ENCODE assay signal across 8 cellular contexts in the genomic region with DNA sequence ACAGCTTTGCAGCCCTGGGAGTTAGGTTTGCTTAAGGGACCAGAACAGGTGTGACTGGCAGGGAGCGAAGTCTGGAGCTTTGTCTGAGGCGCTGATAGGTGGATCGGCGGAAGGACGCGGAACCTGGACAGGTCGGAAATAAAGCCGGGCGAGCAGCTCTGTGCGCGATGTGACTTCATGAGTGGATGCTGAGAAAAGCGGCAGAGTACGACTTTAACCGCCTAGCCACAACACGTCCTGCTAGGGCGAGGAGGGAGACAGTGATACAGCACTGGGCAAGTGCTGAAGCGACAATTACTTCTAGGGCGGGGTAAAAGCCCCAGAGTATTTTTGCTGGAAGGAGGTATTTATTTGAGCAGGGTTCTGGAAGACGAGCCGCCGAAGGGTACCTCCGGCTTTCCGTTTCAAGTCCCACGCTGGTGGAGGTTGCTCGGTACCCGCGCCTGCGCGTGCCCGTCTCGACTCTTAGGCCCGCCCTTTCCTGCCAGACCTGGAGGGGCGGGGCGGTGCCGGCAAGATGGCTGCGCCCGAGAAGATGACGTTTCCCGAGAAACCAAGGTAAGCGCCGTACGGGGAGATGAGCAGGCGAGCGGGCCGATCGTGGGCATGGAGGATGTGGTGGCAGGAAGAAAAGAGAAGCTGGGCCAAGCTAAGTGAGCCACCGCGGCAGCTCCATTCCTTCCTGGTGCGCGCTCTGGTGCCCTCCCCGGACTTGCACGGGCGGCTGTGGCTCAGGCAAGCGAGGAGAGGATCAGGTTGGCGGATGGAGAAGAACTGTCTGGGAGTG. TPM values are rescaled to one million over a fixed set of nuclear protein-coding genes. Genes with fewer than 3 reads are reported as not detected.
DNase-seq lines count a peak whose midpoint lies in the region; ATAC-seq and TF ChIP-seq lines count a peak whose summit lies in the region.

Gene ZRSR2 (plus strand): TSS at position 506 of the 787 bp plus-strand sequence. CDS start 12 bp downstream, at position 518.

- ATAC-seq in GM21786 (IDR thresholded peaks at IDR 0.05; ENCODE audit: unreplicated experiment), result peak; percentile 92
- ATAC-seq in stimulated activated naive CD8-positive, alpha-beta T cell treated with anti-CD3 and anti-CD28 coated beads, Interleukin-15, Interleukin-2, amounts not matched to agents 100 U/mL and 50 U/mL, for 24 hours, result peak; percentile 94

- peaks cover 9% of the 10 kb centered on the region for H3K4me1 Mint-ChIP-seq in nephron progenitor cell

- peak; percentile 83 for DNase-seq in Daoy (ENCODE audit: low read depth)
- DNase-seq in KG1 (lab: John Stamatoyannopoulos, UW), result peak; percentile 27
- peak; percentile 88 for DNase-seq in RKO (ENCODE audit: low spot score)
- peak; percentile 89 for DNase-seq in activated T-helper 1 cell treated with Interleukin-2 at 50 U/mL for 16 hours (ENCODE audit: low read depth)
- DNase-seq in fibroblast of peridontal ligament (ENCODE audit: extremely low read depth), result peak; percentile 57
- peak; percentile 91 for DNase-seq in nephron progenitor cell
- peak; percentile 83 for DNase-seq in stimulated activated naive CD8-positive, alpha-beta T cell treated with anti-CD3 and anti-CD28 coated beads, Interleukin-15, Interleukin-2, amounts not matched to agents 100 U/mL and 50 U/mL, for 24 hours

- peaks cover 2% of the 10 kb centered on the region for H3K27me3 Mint-ChIP-seq in nephron progenitor cell (ENCODE audit: low read depth, poor library complexity)

- H3K27ac Mint-ChIP-seq in nephron progenitor cell, result no peak within 1 kb of the TSS

- H3K4me3 Mint-ChIP-seq in nephron progenitor cell, result no peak within 1 kb of the TSS

- no peak for TF ChIP-seq CTCF in nephron progenitor cell (IDR thresholded peaks at IDR 0.05)

- no peaks in the 10 kb centered on the region for H3K9me3 Mint-ChIP-seq in nephron progenitor cell

- H3K36me3 Mint-ChIP-seq in nephron progenitor cell (ENCODE audit: low read depth), result peaks cover 17% of the 10 kb centered on the region

RNA-seq across cellular contexts. Expression of gene ZRSR2, which starts in this region (rescaled TPM):
- 3.1 and 6.0 TPM in 2 replicates for total RNA-seq in Daoy (2014; rRNA removed; shearing (Covaris generic))

Comparison
In these comparisons a context has a peak if more than half of its experiments do, and no peak if none do; other contexts are left out.
1. Peak in every context shown above with its lines: DNase-seq and ATAC-seq.
2. DNase-seq: peak in every context shown above with its lines; median percentile 91 in nephron progenitor cell; 89 in activated T-helper 1 cell treated with Interleukin-2 at 50 U/mL for 16 hours; 88 in RKO; 83 in Daoy; 83 in stimulated activated naive CD8-positive, alpha-beta T cell treated with anti-CD3 and anti-CD28 coated beads, Interleukin-15, Interleukin-2, amounts not matched to agents 100 U/mL and 50 U/mL, for 24 hours; 57 in fibroblast of peridontal ligament; 27 in KG1.